ENCODE assay signal across 8 cellular contexts in the genomic region with DNA sequence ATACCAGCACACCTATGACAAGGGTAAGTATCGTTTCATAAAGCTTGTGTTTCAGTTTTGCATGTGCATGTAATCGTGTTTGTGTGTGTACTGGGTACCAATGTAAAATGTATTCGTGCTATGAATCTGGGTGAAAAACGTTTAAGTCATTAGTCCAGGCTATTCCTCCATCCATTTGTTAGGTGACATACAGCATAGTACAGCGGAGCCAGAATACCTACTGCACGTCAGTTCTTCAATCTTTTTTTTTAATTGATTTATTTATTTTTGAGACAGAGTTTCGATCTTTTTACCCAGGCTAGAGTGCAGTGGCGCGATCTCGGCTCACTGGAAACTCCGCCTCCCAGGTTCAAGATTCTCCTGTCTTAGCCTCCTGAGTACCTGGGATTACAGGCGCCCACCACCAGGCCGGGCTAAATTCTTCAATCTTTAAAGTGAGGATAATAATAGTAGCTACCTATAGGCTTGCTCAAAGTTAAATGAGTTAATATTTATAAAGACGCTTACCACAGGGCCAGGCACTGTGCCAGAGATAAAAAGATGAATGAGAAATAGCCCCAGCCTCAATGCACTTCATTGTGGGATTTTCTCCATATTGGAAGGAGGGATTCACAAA. TPM values are rescaled to one million over a fixed set of nuclear protein-coding genes. Genes with fewer than 3 reads are reported as not detected.
DNase-seq lines count a peak whose midpoint lies in the region; ATAC-seq and TF ChIP-seq lines count a peak whose summit lies in the region.

No MANE protein-coding gene starts in this region.

- H3K79me2 ChIP-seq in neural cell (replicated peaks; ENCODE audit: insufficient read depth, low read length), result peaks cover 21% of the 10 kb centered on the region

- H3K27me3 ChIP-seq in MG63 (no peaks in the 10 kb centered on the region), neural cell (ENCODE audit: insufficient read depth, low read depth, low read length) (no peaks in the 10 kb centered on the region)

- peaks cover 63% of the 10 kb centered on the region for H3K36me3 Mint-ChIP-seq in dendritic cell treated with granulocyte-macrophage colony-stimulating factor and Interleukin-4, amounts not matched to agents 40 ng/mL and 50 ng/mL, for 4 days (ENCODE audit: low read depth)

- peak; percentile 70 for TF ChIP-seq RAD21 in neural cell (conservative IDR thresholded peaks at IDR 0.05)

- H3K9me2 ChIP-seq in neural cell (ENCODE audit: insufficient read depth, low read length), result no peaks in the 10 kb centered on the region

- no peaks in the 10 kb centered on the region for H3K9me3 Mint-ChIP-seq in dendritic cell treated with granulocyte-macrophage colony-stimulating factor and Interleukin-4, amounts not matched to agents 40 ng/mL and 50 ng/mL, for 4 days

- peak overlapping the region; percentile 46 for H3K4me3 Mint-ChIP-seq in dendritic cell treated with granulocyte-macrophage colony-stimulating factor and Interleukin-4, amounts not matched to agents 40 ng/mL and 50 ng/mL, for 4 days

- H3K9me3 ChIP-seq in MG63 (no peaks in the 10 kb centered on the region), neural cell (ENCODE audit: low read length) (no peaks in the 10 kb centered on the region)

- peaks cover 40% of the 10 kb centered on the region for H3K36me3 ChIP-seq in MG63
- no peaks in the 10 kb centered on the region for H3K36me3 ChIP-seq in neural cell (ENCODE audit: insufficient read depth, low read length)

- peak; percentile 62 for TF ChIP-seq CTCF in neural cell (IDR thresholded peaks at IDR 0.05; ENCODE audit: poor library complexity, severe bottlenecking)

- peaks cover 10% of the 10 kb centered on the region for H3K4me1 Mint-ChIP-seq in dendritic cell treated with granulocyte-macrophage colony-stimulating factor and Interleukin-4, amounts not matched to agents 40 ng/mL and 50 ng/mL, for 4 days (ENCODE audit: low read depth)

- no peak for TF ChIP-seq EP300 in neural cell (conservative IDR thresholded peaks at IDR 0.05; ENCODE audit: poor library complexity, severe bottlenecking)

- intact Hi-C loops in dendritic cell treated with granulocyte-macrophage colony-stimulating factor and Interleukin-4, amounts not matched to agents 40 ng/mL and 50 ng/mL, for 4 days (cut with micrococcal nuclease), result loop anchor here (2.0 to 5.0 kb wide), 4 partner anchors 44 to 304 kb away; partner anchors contain the start of genes PA2G4, RPL41, SUOX and ZC3H10

- DNase-seq in MG63 (no peak), NCI-H187 (lab: John Stamatoyannopoulos, UW) (no peak), NCI-H1092 treated with DMSO at 0.1 percent for 48 hours (lab: John Stamatoyannopoulos, UW) (no peak)

- peak overlapping the region; percentile 66 for H3K9ac ChIP-seq in neural cell (ENCODE audit: low read length)

- H3K27me3 Mint-ChIP-seq in dendritic cell treated with granulocyte-macrophage colony-stimulating factor and Interleukin-4, amounts not matched to agents 40 ng/mL and 50 ng/mL, for 4 days, result no peaks in the 10 kb centered on the region

- H3K4me2 ChIP-seq in neural cell (ENCODE audit: low read length), result peak overlapping the region; percentile 63

- H3K4me3 ChIP-seq in MG63 (peak overlapping the region; percentile 93), neural cell (ENCODE audit: low read length) (peak overlapping the region; percentile 77)

- H4K20me1 ChIP-seq in neural cell (ENCODE audit: insufficient read depth), result no peaks in the 10 kb centered on the region

- H2AFZ ChIP-seq in neural cell (ENCODE audit: low read depth, low read length), result peak overlapping the region; percentile 54

- peak; percentile 10 for ATAC-seq in GM18505 (IDR thresholded peaks at IDR 0.05; ENCODE audit: unreplicated experiment)
- no peak for ATAC-seq in GM18519 (IDR thresholded peaks at IDR 0.05; ENCODE audit: low FRiP score, unreplicated experiment)
- no peak for ATAC-seq in GM21619 (IDR thresholded peaks at IDR 0.05; ENCODE audit: unreplicated experiment)

- H3K27ac ChIP-seq in neural cell (ENCODE audit: low read length), result peak overlapping the region; percentile 98

- H3K27ac Mint-ChIP-seq in dendritic cell treated with granulocyte-macrophage colony-stimulating factor and Interleukin-4, amounts not matched to agents 40 ng/mL and 50 ng/mL, for 4 days, result peak overlapping the region; percentile 97

- TF ChIP-seq POLR2A in GM18505 (IDR thresholded peaks at IDR 0.05; ENCODE audit: borderline replicate concordance, extremely low read depth, insufficient read depth, insufficient read length), result no peak

- no peaks in the 10 kb centered on the region for H3F3A ChIP-seq in neural cell (ENCODE audit: insufficient read depth, low read length, poor library complexity, severe bottlenecking)

TF ChIP-seq in neural cell, 6 proteins besides CTCF, POLR2A, EP300 and RAD21:
- TF ChIP-seq REST (IDR thresholded peaks at IDR 0.05; ENCODE audit: borderline replicate concordance), result peak; percentile 56
- no peak for TF ChIP-seq MXI1 (conservative IDR thresholded peaks at IDR 0.05; ENCODE audit: poor library complexity, severe bottlenecking)
- no peak for TF ChIP-seq EZH2 (IDR thresholded peaks at IDR 0.05; ENCODE audit: borderline replicate concordance, insufficient read depth, low read length, poor library complexity, severe bottlenecking)
- peak; percentile 66 for TF ChIP-seq SMC3 (conservative IDR thresholded peaks at IDR 0.05; ENCODE audit: poor library complexity)

RNA-seq across cellular contexts. Expression of gene RPS26, which starts 0.6 kb away (rescaled TPM):
- 313 and 847 TPM in 2 replicates for total RNA-seq in MG63 (2014; rRNA removed; shearing (Covaris generic); ENCODE audit: low replicate concordance)
- 598 and 686 TPM in 2 replicates for polyA plus RNA-seq in neural cell
- polyA minus RNA-seq in neural cell, result 160 and 206 TPM in 2 replicates

RNA-seq across cellular contexts. Expression of gene IKZF4, which starts 20.2 kb away (rescaled TPM):
- total RNA-seq in MG63 (2014; rRNA removed; shearing (Covaris generic); ENCODE audit: low replicate concordance), result 0.30 and 0.54 TPM in 2 replicates
- 4.8 and 5.0 TPM in 2 replicates for polyA plus RNA-seq in neural cell
- 9.0 and 13.7 TPM in 2 replicates for polyA minus RNA-seq in neural cell

RNA-seq across cellular contexts. Expression of gene ERBB3, which starts 38.9 kb away (rescaled TPM):
- total RNA-seq in MG63 (2014; rRNA removed; shearing (Covaris generic); ENCODE audit: low replicate concordance), result 0.56 TPM in 1 of 2 replicates, not detected in the other
- 0.58 and 0.78 TPM in 2 replicates for polyA plus RNA-seq in neural cell
- polyA minus RNA-seq in neural cell, result 0.23 and 0.24 TPM in 2 replicates

RNA-seq across cellular contexts. Expression of gene SUOX, which starts 44.0 kb away (rescaled TPM):
- total RNA-seq in MG63 (2014; rRNA removed; shearing (Covaris generic); ENCODE audit: low replicate concordance), result 9.7 and 23.4 TPM in 2 replicates
- 13.1 and 20.4 TPM in 2 replicates for polyA plus RNA-seq in neural cell
- polyA minus RNA-seq in neural cell, result 17.8 and 19.4 TPM in 2 replicates
